In genomic region chr13:45413826-45414312, GRCh38 we compare ENCODE assay signal across 2 cellular contexts.
TF ChIP-seq lines count a peak whose summit lies in the region.

No MANE protein-coding gene starts in this region.

TF ChIP-seq in SK-N-SH, 30 proteins besides CTCF, POLR2A, EP300 and RAD21:
- TF ChIP-seq PBX3 (IDR thresholded peaks at IDR 0.05) (no peak), NRF1 (IDR thresholded peaks at IDR 0.05; ENCODE audit: low read depth, low read length) (no peak), TAF1 (IDR thresholded peaks at IDR 0.05; ENCODE audit: borderline replicate concordance, low read depth, low read length) (no peak), IRF3 (IDR thresholded peaks at IDR 0.05; ENCODE audit: low read depth, low read length) (no peak), GATA2 (CRISPR knock-in tag; IDR thresholded peaks at IDR 0.05) (no peak), CHD2 (IDR thresholded peaks at IDR 0.05; ENCODE audit: low read length, partially characterized antibody) (no peak), SMC3 (IDR thresholded peaks at IDR 0.05; ENCODE audit: low read depth, low read length) (no peak), ELF1 (IDR thresholded peaks at IDR 0.05) (no peak), RXRA (IDR thresholded peaks at IDR 0.05; ENCODE audit: borderline replicate concordance, low read depth) (no peak), NFIC (IDR thresholded peaks at IDR 0.05; ENCODE audit: borderline replicate concordance) (no peak), MXI1 (IDR thresholded peaks at IDR 0.05; ENCODE audit: low read depth, low read length) (no peak), REST (IDR thresholded peaks at IDR 0.05; ENCODE audit: low read depth, low read length) (no peak), TCF12 (IDR thresholded peaks at IDR 0.05) (no peak), YY1 (IDR thresholded peaks at IDR 0.05; ENCODE audit: low read depth) (no peak), USF1 (IDR thresholded peaks at IDR 0.05; ENCODE audit: borderline replicate concordance, low read depth) (no peak), FOSL2 (IDR thresholded peaks at IDR 0.05; ENCODE audit: borderline replicate concordance, low read depth) (no peak), RCOR1 (IDR thresholded peaks at IDR 0.05; ENCODE audit: low read length) (no peak), MEF2A (IDR thresholded peaks at IDR 0.05; ENCODE audit: borderline replicate concordance, low read depth) (no peak)

TF ChIP-seq in SK-N-SH treated with all-trans-retinoic acid at 6 μM for 48 hours, 23 proteins besides CTCF, POLR2A, EP300 and RAD21:
- TF ChIP-seq ZC3H10 (CRISPR knock-in tag; IDR thresholded peaks at IDR 0.05) (no peak), ARNTL (CRISPR knock-in tag; IDR thresholded peaks at IDR 0.05; ENCODE audit: borderline replicate concordance, low read depth) (no peak), CSRNP3 (CRISPR knock-in tag; IDR thresholded peaks at IDR 0.05) (no peak), ZNF70 (CRISPR knock-in tag; IDR thresholded peaks at IDR 0.05) (no peak), ZFP3 (CRISPR knock-in tag; IDR thresholded peaks at IDR 0.05) (no peak), ZNF8 (CRISPR knock-in tag; IDR thresholded peaks at IDR 0.05) (no peak), TCF4 (CRISPR knock-in tag; IDR thresholded peaks at IDR 0.05; ENCODE audit: borderline replicate concordance) (no peak), ISL1 (CRISPR knock-in tag; IDR thresholded peaks at IDR 0.05) (no peak), CREB5 (CRISPR knock-in tag; IDR thresholded peaks at IDR 0.05; ENCODE audit: low read depth) (no peak), SNAI2 (CRISPR knock-in tag; IDR thresholded peaks at IDR 0.05) (no peak), ZFP30 (CRISPR knock-in tag; IDR thresholded peaks at IDR 0.05) (no peak), POU6F1 (CRISPR knock-in tag; IDR thresholded peaks at IDR 0.05; ENCODE audit: borderline replicate concordance, low read depth) (no peak)
